1 cellular context compared by ENCODE assay signal in the genomic region with DNA sequence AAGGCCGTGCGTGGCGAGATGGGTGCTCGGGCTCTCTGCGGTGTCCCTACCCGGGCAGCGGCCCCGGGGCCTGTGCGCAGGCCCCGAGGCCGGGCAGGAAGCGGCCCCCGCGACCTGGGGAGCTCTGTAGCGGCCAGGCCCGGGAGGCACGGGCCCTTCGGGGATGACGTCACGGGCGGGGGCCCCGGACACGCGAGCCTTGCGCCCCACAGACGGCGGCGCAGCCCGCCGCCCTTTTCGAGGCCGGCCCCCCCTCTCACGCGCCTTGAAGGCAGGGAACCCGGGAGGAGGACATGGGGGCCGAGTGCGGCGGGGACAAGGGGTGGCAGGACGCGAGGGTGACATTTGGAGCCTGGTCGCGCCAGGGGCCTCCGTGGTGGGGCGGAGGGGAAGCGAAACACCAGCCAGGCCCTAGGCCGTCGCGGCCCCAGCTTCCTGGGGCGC.
TF ChIP-seq lines count a peak whose summit lies in the region.

No MANE protein-coding gene starts in this region.

TF ChIP-seq in IMR-90, 13 proteins besides CTCF, POLR2A, EP300 and RAD21:
- TF ChIP-seq BHLHE40 (IDR thresholded peaks at IDR 0.05; ENCODE audit: low read depth, low read length) (peak; percentile 60), MAZ (IDR thresholded peaks at IDR 0.05; ENCODE audit: borderline replicate concordance, low read depth, low read length) (no peak)
